In the genomic region with DNA sequence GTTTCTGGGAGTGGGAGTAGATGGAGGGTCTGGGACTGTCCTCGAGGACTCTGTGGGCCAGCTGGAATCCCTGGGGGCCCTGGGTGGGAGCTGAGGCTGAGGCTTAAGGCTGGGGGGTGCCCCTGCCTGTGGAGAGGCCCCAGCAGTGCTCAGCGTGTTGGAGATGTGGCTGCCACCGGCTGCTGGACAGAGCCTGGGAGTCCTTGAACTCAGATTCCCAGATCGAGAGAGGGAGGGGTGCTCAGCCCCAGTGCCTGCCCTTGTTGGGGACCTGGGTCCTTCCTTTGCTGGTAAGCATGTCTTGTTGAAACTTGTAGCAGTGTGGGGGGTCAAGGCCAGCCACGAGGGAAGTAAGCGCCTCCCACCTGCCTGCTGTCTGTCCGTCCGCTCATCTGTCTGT, we compare ENCODE assay signal across 35 cellular contexts. TPM values are rescaled to one million over a fixed set of nuclear protein-coding genes. Genes with fewer than 3 reads are reported as not detected.
DNase-seq lines count a peak whose midpoint lies in the region; ATAC-seq, FAIRE-seq and TF ChIP-seq lines count a peak whose summit lies in the region.
"Had no signal": no experiment of that assay in that cellular context is flagged by ENCODE, and none has a peak within 500 bp of the region (broad histone marks: within the 10 kb centered on the region; RNA-seq: fewer than 3 reads in every experiment).

No MANE protein-coding gene starts in this region.

- BruUV-seq in K562 (replicated peaks; lab: Mats Ljungman, UMichigan): no TSS peak

- H3K4ac ChIP-seq in mesendoderm (ENCODE audit: low read depth, low read length): no peak overlapping the region

- in situ Hi-C loops in K562 (cut with MboI): no loop called here
- in situ Hi-C loops in gastrocnemius medialis (cut with MboI; ENCODE audit: low sequenced_read_pairs in 4 of 4): loop anchor here in 2 of 4 donors (10.0 to 25.0 kb wide), 2 partner anchors 100 to 108 kb away; no protein-coding TSS in a partner anchor

- no peaks in the 10 kb centered on the region for H3K9me3 ChIP-seq in K562 (replicated peaks; ENCODE audit: control insufficient read depth, insufficient read depth, low read depth, low read length)
- no peaks in the 10 kb centered on the region for H3K9me3 ChIP-seq in gastrocnemius medialis
- H3K9me3 ChIP-seq: MG63, tibial nerve had no signal

- 71% methylated on average over 6 of the region's 8 CpGs for WGBS in K562 (ENCODE audit: insufficient coverage, low coverage, missing lambda C conversion rate)
- no CpG with 5 or more reads among the region's 8 CpGs for WGBS in mesendoderm (ENCODE audit: extremely low coverage, insufficient coverage, low lambda C conversion rate)

- H3K27me3 ChIP-seq in GM23338 (ENCODE audit: insufficient read depth) (no peaks in the 10 kb centered on the region), K562 (ENCODE audit: control insufficient read depth in 2 of 2, insufficient read depth in 2 of 2, low read length in 2 of 2) (no peaks in the 10 kb centered on the region), mesendoderm (ENCODE audit: insufficient read depth, low read length, poor library complexity) (no peaks in the 10 kb centered on the region), gastrocnemius medialis (no peaks in the 10 kb centered on the region)
- H3K27me3 ChIP-seq: MG63, tibial nerve had no signal

- H2BK5ac ChIP-seq in mesendoderm (ENCODE audit: low read length): no peak overlapping the region

- TF ChIP-seq CTCF in GM23338 (conservative IDR thresholded peaks at IDR 0.05; ENCODE audit: low read depth in 2 of 2): no peak
- no peak for TF ChIP-seq CTCF in K562 (IDR thresholded peaks at IDR 0.05 in 2 of 3, conservative IDR thresholded peaks at IDR 0.05 in 1 of 3; ENCODE audit: insufficient read depth in 2 of 3, low read depth in 1 of 3, low read length in 3 of 3)
- TF ChIP-seq CTCF in gastrocnemius medialis (IDR thresholded peaks at IDR 0.05 in 4 of 5, conservative IDR thresholded peaks at IDR 0.05 in 1 of 5): no peak

- no peak overlapping the region for H4K5ac ChIP-seq in mesendoderm (ENCODE audit: low read length)

- no peak overlapping the region for H2AK5ac ChIP-seq in mesendoderm (ENCODE audit: low read length)

- H3K79me2 ChIP-seq in GM23338 (replicated peaks; ENCODE audit: insufficient read depth) (peaks cover 79% of the 10 kb centered on the region), K562 (ENCODE audit: control insufficient read depth, insufficient read depth, low read length) (peaks cover 91% of the 10 kb centered on the region), mesendoderm (ENCODE audit: control insufficient read depth, insufficient read depth, low read length) (peaks cover 44% of the 10 kb centered on the region)

- H3K4me1 ChIP-seq in GM23338 (ENCODE audit: insufficient read depth) (no peaks in the 10 kb centered on the region), K562 (replicated peaks in 1 of 2; ENCODE audit: control insufficient read depth in 2 of 2, insufficient read depth in 2 of 2, low read length in 2 of 2) (peaks cover 33 to 100% of the 10 kb centered on the region in 2 experiments), mesendoderm (ENCODE audit: control insufficient read depth, low read depth, low read length) (no peaks in the 10 kb centered on the region), gastrocnemius medialis (peaks cover 95 to 97% of the 10 kb centered on the region in 2 donors)

- H3K36me3 ChIP-seq in GM23338 (ENCODE audit: insufficient read depth): no peaks in the 10 kb centered on the region
- no peaks in the 10 kb centered on the region; the same call in 2 of the 3 replicates for H3K36me3 ChIP-seq in K562 (ENCODE audit: control insufficient read depth, insufficient read depth, low read length)
- H3K36me3 ChIP-seq in mesendoderm (ENCODE audit: control insufficient read depth, insufficient read depth, low read length): no peaks in the 10 kb centered on the region
- no peaks in the 10 kb centered on the region for H3K36me3 ChIP-seq in gastrocnemius medialis
- H3K36me3 ChIP-seq: MG63, tibial nerve had no signal

- peaks cover 8% of the 10 kb centered on the region for H3K9me1 ChIP-seq in K562 (ENCODE audit: control insufficient read depth, insufficient read depth, low read length)

- TF ChIP-seq RAD21 in K562 (CRISPR knock-in tag; conservative IDR thresholded peaks at IDR 0.05 in 1 of 2, IDR thresholded peaks at IDR 0.05 in 1 of 2): no peak

- no peaks in the 10 kb centered on the region for H3K9me2 ChIP-seq in GM23338 (ENCODE audit: insufficient read depth)

- no peak overlapping the region for H4K8ac ChIP-seq in mesendoderm (ENCODE audit: low read depth, low read length)

- no peak overlapping the region for H3K18ac ChIP-seq in mesendoderm (ENCODE audit: low read length)

- H2BK120ac ChIP-seq in mesendoderm (ENCODE audit: low read depth, low read length): no peak overlapping the region

- no peaks in the 10 kb centered on the region for H3F3A ChIP-seq in GM23338 (replicated peaks; ENCODE audit: low read depth)

- H3K23ac ChIP-seq in mesendoderm (ENCODE audit: low read length): no peak overlapping the region

- TF ChIP-seq EP300 in K562 (IDR thresholded peaks at IDR 0.05; ENCODE audit: low read length): no peak

- peak overlapping the region; percentile 15 for H3K56ac ChIP-seq in mesendoderm (ENCODE audit: low read length)

- ATAC-seq in GM23338 (no peak), K562 (no peak), gastrocnemius medialis (no peak)
- ATAC-seq in activated CD8-positive, alpha-beta T cell treated with anti-CD3 and anti-CD28 coated beads, Interleukin-2, amount 10 ng/mL, durations not matched to agents 7 days and 5 days: no peak
- ATAC-seq: activated CD4-positive, alpha-beta T cell treated with anti-CD3 and anti-CD28 coated beads for 36 hours; activated CD8-positive, alpha-beta T cell treated with anti-CD3 and anti-CD28 coated beads for 36 hours; activated T-helper 17 cell treated with anti-CD3 and anti-CD28 coated beads, Interleukin-2, amount 50 U/mL, for 72 hours; CD8-positive, alpha-beta T cell; stimulated activated naive CD8-positive, alpha-beta T cell treated with anti-CD3 and anti-CD28 coated beads, Interleukin-15, amount 100 ng/mL, for 72 hours had no signal

- intact Hi-C loops in K562 (cut with micrococcal nuclease) (no loop called here), gastrocnemius medialis (cut with DNase I; ENCODE audit: low total_unique reads) (loop anchor here (2.0 kb wide), 1 partner anchor 14 kb away; no protein-coding TSS in a partner anchor)

- H4K20me1 ChIP-seq in GM23338 (replicated peaks; ENCODE audit: insufficient read depth): 0 out of 2 replicates have a peak, but pooled peaks cover 10% of the 10 kb centered on the region
- H4K20me1 ChIP-seq in K562 (replicated peaks; ENCODE audit: control insufficient read depth, insufficient read depth, low read length): peaks cover 34% of the 10 kb centered on the region

- H3K27ac ChIP-seq in GM23338 (ENCODE audit: low read depth): no peak overlapping the region
- H3K27ac ChIP-seq in K562 (ENCODE audit: extremely low read depth, low read depth, low read length): no peak overlapping the region
- H3K27ac ChIP-seq in mesendoderm (ENCODE audit: low read depth, low read length): no peak overlapping the region
- H3K27ac ChIP-seq in gastrocnemius medialis: peak overlapping the region; percentile 87 to 96 (median 94)
- H3K27ac ChIP-seq: epithelial cell of prostate, PC-9 had no signal

- H3K4me3 ChIP-seq in GM23338 (no peak overlapping the region), K562 (no peak overlapping the region), mesendoderm (ENCODE audit: low read length) (no peak overlapping the region), gastrocnemius medialis (no peak overlapping the region)
- H3K4me3 ChIP-seq: MG63, PC-9, tibial nerve had no signal

- H3K79me1 ChIP-seq in mesendoderm (ENCODE audit: low read length): peaks cover 36% of the 10 kb centered on the region

- H3K9ac ChIP-seq in K562 (ENCODE audit: insufficient read depth in 1 of 2, low read depth in 2 of 2, low read length in 2 of 2) (peak overlapping the region in 1 of 2 experiments; percentile 80; a peak in 2 of 4 replicates), mesendoderm (ENCODE audit: low read length) (no peak overlapping the region)

- TF ChIP-seq POLR2A in K562 (conservative IDR thresholded peaks at IDR 0.05) (no peak), gastrocnemius medialis (IDR thresholded peaks at IDR 0.05) (no peak)

- DNase-seq in GM23338 (ENCODE audit: low spot score): no peak
- DNase-seq in K562 (ENCODE audit: extremely low read depth in 1 of 4, low spot score in 3 of 4): no peak
- no peak for DNase-seq in mesendoderm
- DNase-seq in gastrocnemius medialis: no peak
- no peak for DNase-seq in inferior parietal cortex (ENCODE audit: extremely low spot score)
- no peak for DNase-seq in midbrain (lab: John Stamatoyannopoulos, UW)
- DNase-seq in T-helper 9 cell: no peak
- DNase-seq in activated CD8-positive, alpha-beta T cell treated with anti-CD3 and anti-CD28 coated beads, Interleukin-2, amount 10 ng/mL, durations not matched to agents 7 days and 5 days: no peak
- DNase-seq: activated CD4-positive, alpha-beta T cell treated with anti-CD3 and anti-CD28 coated beads for 36 hours; activated CD8-positive, alpha-beta T cell treated with anti-CD3 and anti-CD28 coated beads for 36 hours; activated naive CD4-positive, alpha-beta T cell treated with anti-CD3 and anti-CD28 coated beads, Interleukin-2, amount 10 ng/mL, durations not matched to agents 7 days and 5 days; CD8-positive, alpha-beta T cell; DMS 273 treated with DMSO at 0.1 percent for 48 hours; effector CD4-positive, alpha-beta T cell; GOT3; KG1; MG63; naive B cell; NCI-H1105 treated with DMSO at 0.1 percent for 48 hours; NCI-H1930; NCI-H2171 treated with DMSO at 0.1 percent for 48 hours; NCI-H526; PC-9; retina; SHP77; stimulated activated CD8-positive, alpha-beta memory T cell treated with anti-CD3 and anti-CD28 coated beads, Interleukin-4, amount 100 ng/mL, for 48 hours; stimulated activated naive CD8-positive, alpha-beta T cell treated with anti-CD3 and anti-CD28 coated beads, Interleukin-15, amount 100 ng/mL, for 72 hours had no signal

- POLR2A ChIA-PET in K562 (lab: Yijun Ruan, JAX): no interaction called here
- POLR2A ChIA-PET in activated CD8-positive, alpha-beta T cell treated with anti-CD3 and anti-CD28 coated beads, Interleukin-2, amount 10 ng/mL, durations not matched to agents 7 days and 5 days (lab: Charles Lee): no interaction called here

- H3K4me3 Mint-ChIP-seq in GM23338: no peak overlapping the region
- H3K4me3 Mint-ChIP-seq in activated CD8-positive, alpha-beta T cell treated with anti-CD3 and anti-CD28 coated beads, Interleukin-2, amount 10 ng/mL, durations not matched to agents 7 days and 5 days: no peak overlapping the region
- H3K4me3 Mint-ChIP-seq: activated CD4-positive, alpha-beta T cell treated with anti-CD3 and anti-CD28 coated beads for 36 hours; activated CD8-positive, alpha-beta T cell treated with anti-CD3 and anti-CD28 coated beads for 36 hours; activated naive CD4-positive, alpha-beta T cell treated with anti-CD3 and anti-CD28 coated beads, Interleukin-2, amount 10 ng/mL, durations not matched to agents 7 days and 5 days; activated T-helper 17 cell treated with anti-CD3 and anti-CD28 coated beads, Interleukin-2, amount 50 U/mL, for 72 hours; CD8-positive, alpha-beta T cell; naive B cell; stimulated activated naive CD8-positive, alpha-beta T cell treated with anti-CD3 and anti-CD28 coated beads, Interleukin-15, amount 100 ng/mL, for 72 hours; T-helper 2 cell treated with Interferon-gamma antibody and Interleukin-4, amounts not matched to agents 5 μg/mL and 100 μg/mL, for 36 hours had no signal

- peaks cover 7% of the 10 kb centered on the region; the same call in 2 of the 3 replicates for H3K4me1 Mint-ChIP-seq in GM23338
- no peaks in the 10 kb centered on the region for H3K4me1 Mint-ChIP-seq in activated CD8-positive, alpha-beta T cell treated with anti-CD3 and anti-CD28 coated beads, Interleukin-2, amount 10 ng/mL, durations not matched to agents 7 days and 5 days (ENCODE audit: low read depth)
- H3K4me1 Mint-ChIP-seq: activated CD4-positive, alpha-beta T cell treated with anti-CD3 and anti-CD28 coated beads for 36 hours; activated naive CD4-positive, alpha-beta T cell treated with anti-CD3 and anti-CD28 coated beads, Interleukin-2, amount 10 ng/mL, durations not matched to agents 7 days and 5 days; activated T-helper 17 cell treated with anti-CD3 and anti-CD28 coated beads, Interleukin-2, amount 50 U/mL, for 72 hours; stimulated activated naive CD8-positive, alpha-beta T cell treated with anti-CD3 and anti-CD28 coated beads, Interleukin-15, amount 100 ng/mL, for 72 hours had no signal

- H3K36me3 Mint-ChIP-seq in GM23338 (ENCODE audit: low read depth): no peaks in the 10 kb centered on the region
- no peaks in the 10 kb centered on the region for H3K36me3 Mint-ChIP-seq in activated CD8-positive, alpha-beta T cell treated with anti-CD3 and anti-CD28 coated beads, Interleukin-2, amount 10 ng/mL, durations not matched to agents 7 days and 5 days (ENCODE audit: low read depth)
- H3K36me3 Mint-ChIP-seq: activated naive CD4-positive, alpha-beta T cell treated with anti-CD3 and anti-CD28 coated beads, Interleukin-2, amount 10 ng/mL, durations not matched to agents 7 days and 5 days; CD8-positive, alpha-beta T cell; naive B cell had no signal

- peaks cover 3% of the 10 kb centered on the region for H3K27me3 Mint-ChIP-seq in GM23338 (ENCODE audit: insufficient read depth, low read depth, poor library complexity)
- H3K27me3 Mint-ChIP-seq in activated CD8-positive, alpha-beta T cell treated with anti-CD3 and anti-CD28 coated beads, Interleukin-2, amount 10 ng/mL, durations not matched to agents 7 days and 5 days (ENCODE audit: low read depth): no peaks in the 10 kb centered on the region
- H3K27me3 Mint-ChIP-seq: activated CD4-positive, alpha-beta T cell treated with anti-CD3 and anti-CD28 coated beads for 36 hours; activated CD8-positive, alpha-beta T cell treated with anti-CD3 and anti-CD28 coated beads for 36 hours; activated T-helper 17 cell treated with anti-CD3 and anti-CD28 coated beads, Interleukin-2, amount 50 U/mL, for 72 hours; stimulated activated naive CD8-positive, alpha-beta T cell treated with anti-CD3 and anti-CD28 coated beads, Interleukin-15, amount 100 ng/mL, for 72 hours had no signal

- H2BK15ac ChIP-seq in mesendoderm (replicated peaks; ENCODE audit: low read depth): no peak overlapping the region

- no peak overlapping the region for H3K4me2 ChIP-seq in GM23338
- no peak overlapping the region for H3K4me2 ChIP-seq in K562 (ENCODE audit: insufficient read depth, low read length)
- no peak overlapping the region for H3K4me2 ChIP-seq in mesendoderm (ENCODE audit: low read length)
- H3K4me2 ChIP-seq: PC-9 had no signal

- H3K27ac Mint-ChIP-seq in GM23338: peak overlapping the region; percentile 71; the same call in 1 of the 2 replicates
- no peak overlapping the region for H3K27ac Mint-ChIP-seq in activated CD8-positive, alpha-beta T cell treated with anti-CD3 and anti-CD28 coated beads, Interleukin-2, amount 10 ng/mL, durations not matched to agents 7 days and 5 days
- H3K27ac Mint-ChIP-seq: activated CD4-positive, alpha-beta T cell treated with anti-CD3 and anti-CD28 coated beads for 36 hours; activated CD8-positive, alpha-beta T cell treated with anti-CD3 and anti-CD28 coated beads for 36 hours; activated naive CD4-positive, alpha-beta T cell treated with anti-CD3 and anti-CD28 coated beads, Interleukin-2, amount 10 ng/mL, durations not matched to agents 7 days and 5 days; activated T-helper 17 cell treated with anti-CD3 and anti-CD28 coated beads, Interleukin-2, amount 50 U/mL, for 72 hours; CD8-positive, alpha-beta T cell; T-helper 2 cell treated with Interferon-gamma antibody and Interleukin-4, amounts not matched to agents 5 μg/mL and 100 μg/mL, for 36 hours had no signal

- CTCF ChIA-PET in K562 (lab: Yijun Ruan, JAX; ENCODE audit: low intra/inter-chr PET ratio): no interaction called here
- CTCF ChIA-PET in activated CD8-positive, alpha-beta T cell treated with anti-CD3 and anti-CD28 coated beads, Interleukin-2, amount 10 ng/mL, durations not matched to agents 7 days and 5 days (lab: Charles Lee): no interaction called here

- H3K9me3 Mint-ChIP-seq in GM23338: no peaks in the 10 kb centered on the region
- H3K9me3 Mint-ChIP-seq in activated CD8-positive, alpha-beta T cell treated with anti-CD3 and anti-CD28 coated beads, Interleukin-2, amount 10 ng/mL, durations not matched to agents 7 days and 5 days (ENCODE audit: insufficient read depth): no peaks in the 10 kb centered on the region
- H3K9me3 Mint-ChIP-seq: activated CD8-positive, alpha-beta T cell treated with anti-CD3 and anti-CD28 coated beads for 36 hours; activated naive CD4-positive, alpha-beta T cell treated with anti-CD3 and anti-CD28 coated beads, Interleukin-2, amount 10 ng/mL, durations not matched to agents 7 days and 5 days; activated T-helper 17 cell treated with anti-CD3 and anti-CD28 coated beads, Interleukin-2, amount 50 U/mL, for 72 hours; CD8-positive, alpha-beta T cell; naive B cell; stimulated activated naive CD8-positive, alpha-beta T cell treated with anti-CD3 and anti-CD28 coated beads, Interleukin-15, amount 100 ng/mL, for 72 hours; T-helper 2 cell treated with Interferon-gamma antibody and Interleukin-4, amounts not matched to agents 5 μg/mL and 100 μg/mL, for 36 hours had no signal

- no peak overlapping the region for H2AFZ ChIP-seq in GM23338
- no peak overlapping the region for H2AFZ ChIP-seq in K562 (ENCODE audit: low read depth, low read length)
- H2AFZ ChIP-seq: PC-9 had no signal

- FAIRE-seq in K562 (lab: Jason Lieb, UNC): peak; percentile 46
- FAIRE-seq: GM18507, GM19239, HTR-8/SVneo, islet of Langerhans had no signal

RNA-seq across cellular contexts. Expression of a gene that starts 10.7 kb away (rescaled TPM):
- total RNA-seq in GM23338 (2014; rRNA removed; shearing (Covaris generic)): 14.9 and 17.9 TPM in 2 replicates
- 4.8 and 4.9 TPM in 2 replicates for polyA plus RNA-seq in GM23338 (2016; fragmentation: Nextera tagmentation; extraction: Ambion mirVana)
- total RNA-seq in K562 (2011; cell fraction: chromatin; rRNA removed; ENCODE audit: low replicate concordance): 9.2 and 26.3 TPM in 2 replicates
- total RNA-seq in K562 (2011; cell fraction: nucleolus; rRNA removed): 12.6 and 15.3 TPM in 2 replicates
- total RNA-seq in K562 (2011; cell fraction: nucleoplasm; rRNA removed): 9.4 and 10.3 TPM in 2 replicates
- total RNA-seq in K562 (2014; rRNA removed): 9.6 and 11.0 TPM in 2 replicates
- 1.5 and 1.8 TPM in 2 replicates for total RNA-seq in K562 (2014; rRNA removed; fragmentation: Illumina TruSeq; extraction: Trizol)
- total RNA-seq in K562 (2015; rRNA removed; fragmentation: Illumina TruSeq; extraction: Trizol): 4.2 and 5.7 TPM in 2 replicates
- total RNA-seq in K562 (2021): 21.4 and 23.6 TPM in 2 replicates
- polyA plus RNA-seq in K562 (2011; rRNA removed): 4.0 and 4.6 TPM in 2 replicates
- polyA plus RNA-seq in K562 (2011; cell fraction: cytosol; rRNA removed): 8.4 and 14.0 TPM in 2 replicates
- 7.8 and 14.2 TPM in 2 replicates for polyA plus RNA-seq in K562 (2011; cell fraction: nucleus; rRNA removed)
- polyA plus RNA-seq in K562 (2012): 13.9 and 14.6 TPM in 2 replicates
- 5.2 and 14.5 TPM in 2 replicates for polyA plus RNA-seq in K562 (2014; fragmentation: Illumina TruSeq; extraction: Trizol)
- polyA plus RNA-seq in K562 (2014; fragmentation: Nextera tagmentation; extraction: Ambion mirVana): under 1 TPM; 0.35 to 0.56 TPM
- 6.8 and 14.8 TPM in 2 replicates for polyA plus RNA-seq in K562 (2014; rRNA removed)
- polyA minus RNA-seq in K562 (2011; rRNA and poly(A)+ RNA removed): 2.2 and 4.3 TPM in 2 replicates
- 13.6 and 24.3 TPM in 2 replicates for polyA minus RNA-seq in K562 (2011; cell fraction: cytosol; rRNA and poly(A)+ RNA removed)
- polyA minus RNA-seq in K562 (2011; cell fraction: nucleus; rRNA and poly(A)+ RNA removed): 6.7 and 8.4 TPM in 2 replicates
- polyA plus RNA-seq in mesendoderm (2013, experiment 1 of 2): 16.4 TPM
- 16.9 TPM for polyA plus RNA-seq in mesendoderm (2013, experiment 2 of 2)
- total RNA-seq in gastrocnemius medialis: 100 to 1,000 TPM in 3 of 4 donors, 10 to 100 TPM in 1; 70.8 to 224 (median 160) TPM
- 1 to 10 TPM; 3.8 to 4.2 TPM for total RNA-seq in activated CD8-positive, alpha-beta T cell treated with anti-CD3 and anti-CD28 coated beads, Interleukin-2, amount 10 ng/mL, durations not matched to agents 7 days and 5 days

Comparison
In these comparisons a context has a peak if more than half of its experiments do, and no peak if none do; other contexts are left out.
1. H3K27ac ChIP-seq: peak in gastrocnemius medialis (4 of 4); none in GM23338 (single experiment), K562 (single experiment) and mesendoderm (single experiment).